ENCODE assay signal across 31 cellular contexts in the genomic region with DNA sequence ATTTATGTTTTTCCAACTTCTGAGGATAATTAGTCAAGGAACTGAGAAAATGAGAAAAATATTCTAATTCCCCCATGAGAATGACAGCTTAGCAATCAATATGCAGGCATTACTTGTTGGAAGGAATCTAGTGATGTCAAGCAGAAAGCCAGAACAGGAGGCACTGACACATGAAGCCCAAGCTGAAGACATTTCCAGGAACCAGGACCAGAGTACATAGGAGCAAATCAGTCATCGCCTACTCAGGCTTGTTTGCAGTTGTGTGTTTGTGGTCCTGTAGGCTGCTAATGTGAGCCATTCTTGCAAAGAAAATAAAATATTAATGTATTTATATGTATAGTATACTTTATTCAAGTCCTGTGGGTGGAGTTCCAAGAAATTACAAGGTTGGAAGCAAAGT.
"Had no signal": no experiment of that assay in that cellular context is flagged by ENCODE, and none has a peak within 500 bp of the region (broad histone marks: within the 10 kb centered on the region; RNA-seq: fewer than 3 reads in every experiment).

No MANE protein-coding gene starts in this region.

- H3K4me1 ChIP-seq: neural progenitor cell, prostate gland, spleen, suprapubic skin, testis, tibial artery, transverse colon, upper lobe of right lung, uterus had no signal

- H3K36me3 ChIP-seq: neural progenitor cell, ovary, prostate gland, spleen, suprapubic skin, tibial artery, transverse colon, upper lobe of right lung, uterus had no signal

- H3K4me1 Mint-ChIP-seq: natural killer cell; neural progenitor cell; stimulated activated memory B cell treated with anti-CD40 and anti-IgM and Interleukin-4, amounts not matched to agents 10 μg/mL and 1 μg/mL and 100 μg/mL, for 72 hours; stimulated activated naive CD8-positive, alpha-beta T cell treated with anti-CD3 and anti-CD28 coated beads, Interleukin-15, amount 100 ng/mL, for 72 hours had no signal

- H3K4me3 Mint-ChIP-seq: naive thymus-derived CD4-positive, alpha-beta T cell; natural killer cell; nephron; neural progenitor cell; stimulated activated memory B cell treated with anti-CD40 and anti-IgM and Interleukin-4, amounts not matched to agents 10 μg/mL and 1 μg/mL and 100 μg/mL, for 72 hours; stimulated activated naive CD8-positive, alpha-beta T cell treated with anti-CD3 and anti-CD28 coated beads, Interleukin-15, amount 100 ng/mL, for 72 hours; type B pancreatic cell had no signal

- H2AFZ ChIP-seq: neural progenitor cell, parathyroid adenoma had no signal

- H3K36me3 Mint-ChIP-seq: naive thymus-derived CD4-positive, alpha-beta T cell; natural killer cell; neural progenitor cell; stimulated activated memory B cell treated with anti-CD40 and anti-IgM and Interleukin-4, amounts not matched to agents 10 μg/mL and 1 μg/mL and 100 μg/mL, for 72 hours; type B pancreatic cell had no signal

- H3K27me3 Mint-ChIP-seq: stimulated activated memory B cell treated with anti-CD40 and anti-IgM and Interleukin-4, amounts not matched to agents 10 μg/mL and 1 μg/mL and 100 μg/mL, for 72 hours had no signal

- H3K27ac ChIP-seq: neural progenitor cell, ovary, parathyroid adenoma, prostate gland, skin epidermis, spleen, suprapubic skin, testis, tibial artery, transverse colon, upper lobe of right lung, uterus had no signal

- H3K27me3 ChIP-seq: neural progenitor cell, ovary, testis, tibial artery, transverse colon, upper lobe of right lung, uterus had no signal

- H3K4me2 ChIP-seq: neural progenitor cell, smooth muscle cell had no signal

- H3K9me3 Mint-ChIP-seq: natural killer cell; nephron; neural progenitor cell; stimulated activated memory B cell treated with anti-CD40 and anti-IgM and Interleukin-4, amounts not matched to agents 10 μg/mL and 1 μg/mL and 100 μg/mL, for 72 hours; stimulated activated naive CD8-positive, alpha-beta T cell treated with anti-CD3 and anti-CD28 coated beads, Interleukin-15, amount 100 ng/mL, for 72 hours; type B pancreatic cell had no signal

- DNase-seq: naive thymus-derived CD4-positive, alpha-beta T cell; natural killer cell; occipital lobe; ovary; posterior cingulate gyrus; right cardiac atrium; spleen; stimulated activated CD4-positive, alpha-beta T cell treated with anti-CD3 and anti-CD28 coated beads, Interleukin-12 subunit alpha, Interleukin-12 subunit beta, amount 100 ng/mL, for 4 hours; stimulated activated CD4-positive, alpha-beta T cell treated with anti-CD3 and anti-CD28 coated beads, Interleukin-1b, Interleukin-23, amount 100 ng/mL, for 48 hours; stimulated activated CD4-positive, alpha-beta T cell treated with anti-CD3 and anti-CD28 coated beads, Interleukin-4, amount 100 ng/mL, for 1 hour; stimulated activated CD4-positive, alpha-beta T cell treated with anti-CD3 and anti-CD28 coated beads, Interleukin-4, amount 100 ng/mL, for 4 hours; stimulated activated CD8-positive, alpha-beta memory T cell treated with anti-CD3 and anti-CD28 coated beads, Interleukin-4, amount 100 ng/mL, for 48 hours; stimulated activated naive CD4-positive, alpha-beta T cell; stimulated activated naive CD8-positive, alpha-beta T cell treated with anti-CD3 and anti-CD28 coated beads, Interleukin-15, amount 100 ng/mL, for 72 hours; stimulated activated naive CD8-positive, alpha-beta T cell treated with anti-CD3 and anti-CD28 coated beads, Interleukin-15, Interleukin-2, amounts not matched to agents 100 U/mL and 50 U/mL, for 24 hours; substantia nigra; testis; tibial artery; transverse colon; upper lobe of right lung; uterus had no signal

- ATAC-seq: naive thymus-derived CD4-positive, alpha-beta T cell; natural killer cell; right cardiac atrium; sciatic nerve; stimulated activated memory B cell treated with anti-CD40 and anti-IgM and Interleukin-4, amounts not matched to agents 10 μg/mL and 1 μg/mL and 100 μg/mL, for 72 hours; stimulated activated naive CD8-positive, alpha-beta T cell treated with anti-CD3 and anti-CD28 coated beads, Interleukin-15, amount 100 ng/mL, for 72 hours; stimulated activated naive CD8-positive, alpha-beta T cell treated with anti-CD3 and anti-CD28 coated beads, Interleukin-15, Interleukin-2, amounts not matched to agents 100 U/mL and 50 U/mL, for 24 hours; upper lobe of right lung had no signal

- H3K4me3 ChIP-seq: neural progenitor cell, ovary, prostate gland, skin epidermis, smooth muscle cell, spleen, suprapubic skin, testis, tibial artery, transverse colon, upper lobe of right lung, uterus had no signal

- H3K9me3 ChIP-seq: ovary, prostate gland, spleen, suprapubic skin, testis, tibial artery, transverse colon, upper lobe of right lung, uterus had no signal

- H3K27ac Mint-ChIP-seq: naive thymus-derived CD4-positive, alpha-beta T cell; natural killer cell; nephron; neural progenitor cell; stimulated activated memory B cell treated with anti-CD40 and anti-IgM and Interleukin-4, amounts not matched to agents 10 μg/mL and 1 μg/mL and 100 μg/mL, for 72 hours; stimulated activated naive CD8-positive, alpha-beta T cell treated with anti-CD3 and anti-CD28 coated beads, Interleukin-15, amount 100 ng/mL, for 72 hours; type B pancreatic cell had no signal

- H3K9ac ChIP-seq: neural progenitor cell, parathyroid adenoma had no signal

- H3K79me2 ChIP-seq: parathyroid adenoma had no signal
